ENCODE assay signal across 20 cellular contexts in the genomic region with DNA sequence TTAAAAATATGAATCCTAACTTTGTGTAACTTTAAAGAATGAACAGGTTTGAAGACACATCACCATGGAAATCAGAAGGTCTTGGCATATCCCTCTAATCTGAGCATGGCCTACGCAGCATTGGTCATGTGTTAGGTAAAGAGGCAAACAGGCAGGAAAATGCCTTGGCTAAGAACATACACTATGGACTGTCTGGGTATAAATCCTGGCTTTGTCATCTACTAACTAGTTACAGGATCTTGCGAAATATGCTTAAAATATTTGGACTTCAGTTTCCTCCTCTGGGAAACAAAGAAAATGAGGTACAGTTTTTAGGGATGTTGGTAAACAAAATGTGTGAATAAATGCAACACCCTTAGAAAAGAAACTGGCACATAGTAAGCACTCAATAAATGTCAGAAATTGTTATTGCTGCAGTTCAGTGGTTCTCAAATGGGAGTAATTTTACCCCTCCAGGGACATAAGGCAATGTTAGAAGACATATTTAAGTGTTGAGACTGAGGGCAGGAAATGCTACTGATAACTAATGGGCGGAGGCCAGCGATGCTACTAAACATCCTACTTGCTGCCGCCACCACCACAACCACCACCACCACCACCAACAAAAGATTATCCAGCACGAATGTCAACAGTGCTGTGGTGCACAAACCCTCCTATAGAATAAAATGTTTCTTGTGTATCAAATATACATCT.
"Had no signal": no experiment of that assay in that cellular context is flagged by ENCODE, and none has a peak within 500 bp of the region (broad histone marks: within the 10 kb centered on the region; RNA-seq: fewer than 3 reads in every experiment).

No MANE protein-coding gene starts in this region.

- H3K9me3 ChIP-seq: body of pancreas, right atrium auricular region, transverse colon, vagina had no signal

- H3K27ac ChIP-seq: body of pancreas, right atrium auricular region, transverse colon, vagina had no signal

- H3K36me3 ChIP-seq: right atrium auricular region, transverse colon, vagina had no signal

- H3K4me3 ChIP-seq: body of pancreas, right atrium auricular region, transverse colon, vagina had no signal

- ATAC-seq: body of pancreas; effector memory CD8-positive, alpha-beta T cell; left ventricle myocardium superior; natural killer cell treated with Interleukin-12 subunit alpha and Interleukin-12 subunit beta and Interleukin-15 and Interleukin-18, amount 100 ng/mL, for 72 hours; stimulated activated naive CD8-positive, alpha-beta T cell treated with anti-CD3 and anti-CD28 coated beads, Interleukin-15, Interleukin-2, amounts not matched to agents 100 U/mL and 50 U/mL, for 24 hours; T-helper 17 cell; WTC11 had no signal

- DNase-seq: activated CD4-positive, alpha-beta memory T cell treated with anti-CD3 and anti-CD28 coated beads, Interleukin-2, amount 10 ng/mL, durations not matched to agents 7 days and 5 days; activated CD4-positive, alpha-beta T cell treated with anti-CD3 and anti-CD28 coated beads for 4 hours; activated effector memory CD4-positive, alpha-beta T cell treated with anti-CD3 and anti-CD28 coated beads, Interleukin-2, amount 50 U/mL, for 16 hours; activated T-cell treated with anti-CD3 and anti-CD28 coated beads, Interleukin-2, amount 50 U/mL, for 48 hours; amniotic stem cell; body of pancreas; dermis blood vessel endothelial cell; effector memory CD8-positive, alpha-beta T cell; hypothalamus; kidney glomerular epithelial cell; left ventricle myocardium superior; nucleus accumbens; posterior cingulate gyrus; stimulated activated naive CD8-positive, alpha-beta T cell treated with anti-CD3 and anti-CD28 coated beads, Interleukin-15, Interleukin-2, amounts not matched to agents 100 U/mL and 50 U/mL, for 24 hours; T-helper 17 cell; transverse colon had no signal

- H3K27me3 ChIP-seq: body of pancreas, right atrium auricular region, transverse colon, vagina had no signal

- H3K4me1 ChIP-seq: body of pancreas, right atrium auricular region, transverse colon, vagina had no signal
